ENCODE assay signal across 8 cellular contexts in genomic region chr1:32753532-32754281, GRCh38. TPM values are rescaled to one million over a fixed set of nuclear protein-coding genes. Genes with fewer than 3 reads are reported as not detected.
DNase-seq lines count a peak whose midpoint lies in the region; ATAC-seq and TF ChIP-seq lines count a peak whose summit lies in the region.

No MANE protein-coding gene starts in this region.

- H3K36me3 ChIP-seq in neutrophil (no peaks in the 10 kb centered on the region), testis (ENCODE audit: low read depth, missing control alignments) (no peaks in the 10 kb centered on the region)

- peaks cover 9 to 13% of the 10 kb centered on the region in 2 experiments for H3K4me1 ChIP-seq in neutrophil (ENCODE audit: control insufficient read depth in 1 of 2, insufficient read depth in 1 of 2, low read depth in 1 of 2, low read length in 1 of 2)
- peaks cover 25% of the 10 kb centered on the region for H3K4me1 ChIP-seq in testis

- DNase-seq in GM12864 (ENCODE audit: low read depth) (no peak), SHP77 (lab: John Stamatoyannopoulos, UW) (peak; percentile 67 to 78), foreskin melanocyte (peak; percentile 59), testis (peak; percentile 80), KG1 (lab: John Stamatoyannopoulos, UW) (no peak)
- peak; percentile 41 for DNase-seq in activated gamma-delta T cell treated with anti-CD3 and anti-CD28 coated beads, Interleukin-2, amount 50 U/mL, for 16 hours (ENCODE audit: low read depth)

- H3K9me3 ChIP-seq in neutrophil (no peaks in the 10 kb centered on the region), testis (no peaks in the 10 kb centered on the region)

- peak; percentile 69 for ATAC-seq in HG03521 (IDR thresholded peaks at IDR 0.05; ENCODE audit: unreplicated experiment)

- intact Hi-C loops in testis (cut with DNase I; ENCODE audit: low total_unique reads) = no loop called here

- H3K27ac ChIP-seq in neutrophil = no peak overlapping the region
- H3K27ac ChIP-seq in testis = peak overlapping the region in 1 of 2 donors; percentile 68

- WGBS in testis, 2 donors = 2 to 4% methylated on average over 9 to 38 of the region's 63 CpGs

- TF ChIP-seq CTCF in GM12864 (IDR thresholded peaks at IDR 0.05; ENCODE audit: low read depth, low read length, missing control alignments) = no peak
- TF ChIP-seq CTCF in neutrophil (IDR thresholded peaks at IDR 0.05) = no peak
- no peak for TF ChIP-seq CTCF in testis (IDR thresholded peaks at IDR 0.05)

- H3K27me3 ChIP-seq in neutrophil (peaks cover 82% of the 10 kb centered on the region), testis (no peaks in the 10 kb centered on the region)

- peak overlapping the region; percentile 50 for H3K4me3 ChIP-seq in GM12864 (ENCODE audit: low read depth, low read length)
- peak overlapping the region; percentile 25 to 36 for H3K4me3 ChIP-seq in neutrophil (ENCODE audit: low read depth in 1 of 2, low read length in 1 of 2)
- peak overlapping the region; percentile 72 to 73 for H3K4me3 ChIP-seq in testis

- no peak for TF ChIP-seq POLR2A in testis (IDR thresholded peaks at IDR 0.05)

RNA-seq across cellular contexts. Expression of gene SYNC, which starts 51.1 kb away (rescaled TPM):
- total RNA-seq in testis = 10 to 100 TPM in 1 of 2 donors, 1 to 10 TPM in 1; 9.0 to 11.8 TPM
- polyA plus RNA-seq in testis (ENCODE audit: insufficient read depth, low read depth, low replicate concordance) = 12.4 TPM

Comparison
In these comparisons a context has a peak if more than half of its experiments do, and no peak if none do; other contexts are left out.
1. DNase-seq: peak in SHP77 (2 of 2), activated gamma-delta T cell treated with anti-CD3 and anti-CD28 coated beads, Interleukin-2, amount 50 U/mL, for 16 hours (single experiment), foreskin melanocyte (single experiment) and testis (single experiment); none in GM12864 (single experiment) and KG1 (single experiment).
2. Peak in every context shown above with its lines, with median percentiles within 50 percentile points of each other: H3K4me3 ChIP-seq.